1 cellular context compared by ENCODE assay signal in genomic region chr16:13997933-13998332, GRCh38.
TF ChIP-seq lines count a peak whose summit lies in the region.

No MANE protein-coding gene starts in this region.

TF ChIP-seq in HepG2, 621 proteins besides CTCF, POLR2A, EP300 and RAD21 (continued from another document and continues in another):
- no peak for TF ChIP-seq ZHX2 (IDR thresholded peaks at IDR 0.05; ENCODE audit: low read depth)
- no peak for TF ChIP-seq ZHX2 (CRISPR knock-in tag; IDR thresholded peaks at IDR 0.05; ENCODE audit: borderline replicate concordance)
- no peak for TF ChIP-seq HNRNPLL (IDR thresholded peaks at IDR 0.05; ENCODE audit: low read depth, low read length, poor library complexity, severe bottlenecking)
- TF ChIP-seq NR2F2 (IDR thresholded peaks at IDR 0.05; ENCODE audit: borderline replicate concordance, low read depth), result no peak
- TF ChIP-seq ELF3 (CRISPR knock-in tag; IDR thresholded peaks at IDR 0.05), result peak; percentile 98
- no peak for TF ChIP-seq TARDBP (CRISPR knock-in tag; IDR thresholded peaks at IDR 0.05)
- no peak for TF ChIP-seq ISL2 (CRISPR knock-in tag; IDR thresholded peaks at IDR 0.05)
- TF ChIP-seq E2F2 (CRISPR knock-in tag; IDR thresholded peaks at IDR 0.05; ENCODE audit: borderline replicate concordance), result no peak
- no peak for TF ChIP-seq SSRP1 (CRISPR knock-in tag; IDR thresholded peaks at IDR 0.05)
- TF ChIP-seq NAIF1 (CRISPR knock-in tag; IDR thresholded peaks at IDR 0.05; ENCODE audit: borderline replicate concordance), result no peak
- TF ChIP-seq FOXP1 (IDR thresholded peaks at IDR 0.05), result no peak
- TF ChIP-seq FOXP1 (CRISPR knock-in tag; IDR thresholded peaks at IDR 0.05), result no peak; the same call in 1 of the 2 replicates
- TF ChIP-seq KLF12 (CRISPR knock-in tag; IDR thresholded peaks at IDR 0.05; ENCODE audit: borderline replicate concordance), result no peak
- no peak for TF ChIP-seq GMEB2 (CRISPR knock-in tag; IDR thresholded peaks at IDR 0.05; ENCODE audit: low read depth)
- TF ChIP-seq PREB (CRISPR knock-in tag; IDR thresholded peaks at IDR 0.05), result no peak
- no peak for TF ChIP-seq ZNF572 (CRISPR knock-in tag; IDR thresholded peaks at IDR 0.05)
- TF ChIP-seq ZNF724P (CRISPR knock-in tag; IDR thresholded peaks at IDR 0.05; ENCODE audit: borderline replicate concordance), result no peak
- no peak for TF ChIP-seq MLLT10 (CRISPR knock-in tag; IDR thresholded peaks at IDR 0.05)
- no peak for TF ChIP-seq ZNF280D (CRISPR knock-in tag; IDR thresholded peaks at IDR 0.05)
- TF ChIP-seq NFYC (CRISPR knock-in tag; IDR thresholded peaks at IDR 0.05), result no peak
- no peak for TF ChIP-seq MED13 (CRISPR knock-in tag; IDR thresholded peaks at IDR 0.05)
- no peak for TF ChIP-seq ZNF597 (CRISPR knock-in tag; IDR thresholded peaks at IDR 0.05)
- TF ChIP-seq FOXC1 (CRISPR knock-in tag; IDR thresholded peaks at IDR 0.05; ENCODE audit: borderline replicate concordance), result no peak
- no peak for TF ChIP-seq PTBP1 (IDR thresholded peaks at IDR 0.05; ENCODE audit: low read depth, low read length, poor library complexity, severe bottlenecking)
- TF ChIP-seq ZFP90 (CRISPR knock-in tag; IDR thresholded peaks at IDR 0.05; ENCODE audit: borderline replicate concordance), result no peak
- no peak for TF ChIP-seq MYNN (CRISPR knock-in tag; IDR thresholded peaks at IDR 0.05; ENCODE audit: low read depth)
- TF ChIP-seq NR1H2 (CRISPR knock-in tag; IDR thresholded peaks at IDR 0.05; ENCODE audit: borderline replicate concordance, low read depth), result no peak
- no peak for TF ChIP-seq ZNF772 (CRISPR knock-in tag; IDR thresholded peaks at IDR 0.05)
- no peak for TF ChIP-seq NR0B2 (CRISPR knock-in tag; IDR thresholded peaks at IDR 0.05)
- TF ChIP-seq MAX (IDR thresholded peaks at IDR 0.05), result no peak
- TF ChIP-seq ZBTB43 (CRISPR knock-in tag; conservative IDR thresholded peaks at IDR 0.05), result no peak
- no peak for TF ChIP-seq ZNF777 (CRISPR knock-in tag; IDR thresholded peaks at IDR 0.05)
- no peak for TF ChIP-seq TERF1 (CRISPR knock-in tag; IDR thresholded peaks at IDR 0.05)
- TF ChIP-seq ZNF766 (CRISPR knock-in tag; IDR thresholded peaks at IDR 0.05; ENCODE audit: borderline replicate concordance), result no peak
- no peak for TF ChIP-seq ZNF746 (CRISPR knock-in tag; IDR thresholded peaks at IDR 0.05)
- no peak for TF ChIP-seq FLYWCH1 (CRISPR knock-in tag; IDR thresholded peaks at IDR 0.05)
- 0 out of 2 replicates have a peak, but pooled peaks have one; percentile 38 for TF ChIP-seq KMT2A (CRISPR knock-in tag; IDR thresholded peaks at IDR 0.05)
- TF ChIP-seq ZNF790 (CRISPR knock-in tag; IDR thresholded peaks at IDR 0.05; ENCODE audit: borderline replicate concordance), result no peak
- TF ChIP-seq TEAD3 (CRISPR knock-in tag; optimal IDR thresholded peaks at IDR 0.05; ENCODE audit: borderline replicate concordance), result peak; percentile 48
- TF ChIP-seq GLMP (CRISPR knock-in tag; IDR thresholded peaks at IDR 0.05; ENCODE audit: borderline replicate concordance), result no peak
- TF ChIP-seq ZNF652 (CRISPR knock-in tag; IDR thresholded peaks at IDR 0.05; ENCODE audit: borderline replicate concordance, low read depth), result no peak
